ENCODE assay signal across 12 cellular contexts in the genomic region with DNA sequence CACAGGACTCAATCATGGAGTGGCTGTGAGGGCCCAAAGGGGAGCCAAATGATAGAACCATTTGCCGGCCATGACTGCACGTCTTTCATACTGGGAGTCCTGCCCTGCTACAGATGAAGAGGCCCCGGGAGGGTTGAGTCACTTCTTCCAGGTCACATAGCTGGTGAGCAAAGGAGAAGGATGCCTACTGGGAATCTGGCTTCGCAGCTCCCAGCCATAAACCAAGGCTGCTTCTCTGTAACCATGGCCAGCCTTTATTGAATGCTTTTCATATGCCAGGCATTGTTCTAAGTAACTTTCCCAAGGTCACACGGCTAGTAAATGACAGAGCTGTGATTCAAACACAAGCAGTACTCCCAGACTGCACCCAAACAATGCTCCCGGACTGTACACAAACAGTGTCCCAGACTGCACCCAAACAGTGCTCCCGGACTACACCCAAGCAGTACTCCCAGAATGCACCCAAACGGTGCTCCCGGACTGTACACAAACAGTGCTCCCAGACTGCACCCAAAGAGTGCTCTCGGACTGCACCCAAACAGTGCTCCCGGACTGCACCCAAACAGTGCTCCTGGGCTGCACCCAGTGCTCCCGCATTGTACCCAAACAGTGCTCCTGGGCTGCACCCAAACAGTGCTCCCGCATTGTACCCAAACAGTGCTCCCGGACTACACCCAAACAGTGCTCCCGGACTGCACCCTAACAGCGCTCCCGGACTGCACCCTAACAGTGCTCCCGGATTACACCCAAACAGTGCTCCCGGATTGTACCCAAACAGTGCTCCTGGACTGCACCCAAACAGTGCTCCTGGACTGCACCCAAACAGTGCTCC.
DNase-seq lines count a peak whose midpoint lies in the region; ATAC-seq and TF ChIP-seq lines count a peak whose summit lies in the region.
"Had no signal": no experiment of that assay in that cellular context is flagged by ENCODE, and none has a peak within 500 bp of the region (broad histone marks: within the 10 kb centered on the region; RNA-seq: fewer than 3 reads in every experiment).

No MANE protein-coding gene starts in this region.

- no peak for ATAC-seq in GM18870 (IDR thresholded peaks at IDR 0.05; ENCODE audit: unreplicated experiment)
- ATAC-seq: GM23338; stimulated activated naive B cell treated with anti-CD40 and anti-IgM and Interleukin-4, amounts not matched to agents 10 μg/mL and 1 μg/mL and 100 μg/mL, for 72 hours had no signal

- no peak for TF ChIP-seq CTCF in foreskin fibroblast (IDR thresholded peaks at IDR 0.05; ENCODE audit: low read depth, low read length)

- POLR2A ChIA-PET in HEK293T (lab: Yijun Ruan, JAX): no interaction called here

- CTCF ChIA-PET in HEK293T (lab: Yijun Ruan, JAX): no interaction called here

- no peak overlapping the region for H3K4me3 ChIP-seq in foreskin fibroblast (ENCODE audit: low read depth in 1 of 2, low read length in 2 of 2)
- H3K4me3 ChIP-seq: GM23338 had no signal

- DNase-seq in Daoy (ENCODE audit: low read depth) (peak; percentile 27), RPMI7951 (ENCODE audit: low read depth) (peak; percentile 83), foreskin fibroblast (peak; percentile 53 to 74), retina (peak; percentile 21), amygdala (lab: John Stamatoyannopoulos, UW) (no peak), ecto neural progenitor cell (ENCODE audit: low spot score) (no peak), HEK293T (ENCODE audit: extremely low spot score) (no peak)
- DNase-seq: activated CD4-positive, alpha-beta T cell treated with anti-CD3 and anti-CD28 coated beads for 1 hour; activated T-cell treated with anti-CD3 and anti-CD28 coated beads, Interleukin-2, amount 50 U/mL, for 1 hour; stimulated activated naive B cell treated with anti-CD40 and anti-IgM and Interleukin-4, amounts not matched to agents 10 μg/mL and 1 μg/mL and 100 μg/mL, for 72 hours had no signal

TF ChIP-seq in HEK293T, 16 proteins besides CTCF, POLR2A, EP300 and RAD21:
- no peak for TF ChIP-seq HDGF (IDR thresholded peaks at IDR 0.05; ENCODE audit: borderline replicate concordance)

Comparison
In these comparisons a context has a peak if more than half of its experiments do, and no peak if none do; other contexts are left out.
1. DNase-seq: peak in Daoy (single experiment), RPMI7951 (single experiment), foreskin fibroblast (2 of 2) and retina (single experiment); none in amygdala (0 of 56), ecto neural progenitor cell (single experiment) and HEK293T (single experiment).